ENCODE assay signal across 11 cellular contexts in the genomic region with DNA sequence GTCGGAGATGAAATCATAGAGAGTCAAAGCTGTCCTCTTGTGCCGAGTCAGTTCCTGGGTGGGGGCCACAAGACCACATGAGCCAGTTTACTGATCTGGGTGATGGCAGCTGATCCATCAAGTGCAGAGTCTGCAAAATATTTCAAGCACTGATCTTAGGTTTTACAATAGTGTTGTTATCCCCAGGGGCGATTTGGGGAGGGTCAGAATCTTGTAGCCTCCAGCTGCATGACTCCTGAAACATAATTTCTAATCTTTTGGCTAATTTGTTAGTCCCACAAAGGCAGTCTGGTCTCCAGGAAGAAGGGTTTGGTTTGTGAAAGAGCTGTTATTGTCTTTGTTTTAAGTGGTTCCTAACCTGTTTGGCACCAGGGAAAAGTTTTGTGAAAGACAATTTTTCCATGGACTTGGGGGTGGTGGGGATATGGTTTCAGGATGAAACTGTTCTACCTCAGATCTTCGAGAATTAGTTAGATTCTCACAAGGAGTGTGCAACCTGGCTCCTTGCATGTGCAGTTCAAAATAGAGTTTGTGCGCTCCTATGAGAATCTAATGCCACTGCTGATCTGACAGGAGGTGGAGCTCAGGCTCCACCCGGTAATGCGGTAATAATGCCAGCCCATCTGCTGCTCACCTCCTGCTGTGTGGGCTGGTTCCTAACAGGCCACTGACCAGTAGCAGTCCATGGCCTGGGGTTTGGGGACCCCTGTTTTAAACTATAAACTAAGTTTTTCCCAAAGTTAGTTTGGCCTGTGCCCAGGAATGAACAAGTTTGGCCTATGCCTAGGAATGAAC. TPM values are rescaled to one million over a fixed set of nuclear protein-coding genes. Genes with fewer than 3 reads are reported as not detected.
DNase-seq lines count a peak whose midpoint lies in the region; ATAC-seq and TF ChIP-seq lines count a peak whose summit lies in the region.
"Had no signal": no experiment of that assay in that cellular context is flagged by ENCODE, and none has a peak within 500 bp of the region (broad histone marks: within the 10 kb centered on the region; RNA-seq: fewer than 3 reads in every experiment).

No MANE protein-coding gene starts in this region.

- H3K9me3 ChIP-seq in CD4-positive, alpha-beta memory T cell (ENCODE audit: control insufficient read depth in 1 of 2, low read length in 2 of 2), result no peaks in the 10 kb centered on the region
- H3K9me3 ChIP-seq in Loucy (ENCODE audit: insufficient read depth, low read depth, low read length) (peaks cover 7% of the 10 kb centered on the region; the same call in 1 of the 2 replicates), esophagus (ENCODE audit: control insufficient read depth in 2 of 2, insufficient read depth in 1 of 2, low read depth in 1 of 2, low read length in 1 of 2) (peaks cover 3 to 5% of the 10 kb centered on the region in 2 donors)
- H3K9me3 ChIP-seq in naive thymus-derived CD4-positive, alpha-beta T cell (ENCODE audit: control insufficient read depth in 2 of 3, low read length in 3 of 3), result peaks cover 0 to 18% (median 6%) of the 10 kb centered on the region in 3 experiments

- no peaks in the 10 kb centered on the region for H3K9me2 ChIP-seq in Loucy (replicated peaks; ENCODE audit: low read depth, low read length)

- CTCF ChIA-PET in CD4-positive, alpha-beta memory T cell (lab: Charles Lee; ENCODE audit: partially characterized antibody), result interaction anchor here (0.9 to 3.6 kb wide), 2 partner anchors 29 to 32 kb away, joined by 3 to 19 read pairs; partner anchors contain the start of gene METAP1
- CTCF ChIA-PET in naive thymus-derived CD4-positive, alpha-beta T cell (lab: Charles Lee), result interaction anchor here (1.7 kb wide), 1 partner anchor 30 kb away, joined by 4 read pairs; the partner anchor contains the start of gene METAP1

- no peak overlapping the region for H3K4me3 ChIP-seq in CD4-positive, alpha-beta memory T cell (ENCODE audit: low read length in 2 of 2)
- no peak overlapping the region for H3K4me3 ChIP-seq in Loucy (ENCODE audit: low read length, poor library complexity, severe bottlenecking)
- H3K4me3 ChIP-seq in esophagus (ENCODE audit: low read depth in 1 of 2, low read length in 2 of 2), result no peak overlapping the region
- H3K4me3 ChIP-seq in naive thymus-derived CD4-positive, alpha-beta T cell (ENCODE audit: low read length), result no peak overlapping the region
- H3K4me3 ChIP-seq: right lobe of liver, SJSA1 had no signal

- peaks cover 4% of the 10 kb centered on the region; the same call in 1 of the 2 replicates for H3F3A ChIP-seq in Loucy (ENCODE audit: low read depth)

- no peak for DNase-seq in CD4-positive, alpha-beta memory T cell
- DNase-seq in naive thymus-derived CD4-positive, alpha-beta T cell, result no peak
- DNase-seq in NCI-H2107 treated with DMSO at 0.1 percent for 48 hours (lab: John Stamatoyannopoulos, UW; ENCODE audit: unreplicated experiment), result no peak
- DNase-seq in dermis blood vessel endothelial cell, result no peak
- DNase-seq: activated CD4-positive, alpha-beta T cell treated with anti-CD3 and anti-CD28 coated beads, Interleukin-2, amount 50 U/mL, for 4 hours; right lobe of liver had no signal

- peaks cover 99% of the 10 kb centered on the region for H3K79me2 ChIP-seq in Loucy (ENCODE audit: insufficient read depth, low read length)

- no peaks in the 10 kb centered on the region for H3K27me3 ChIP-seq in CD4-positive, alpha-beta memory T cell (ENCODE audit: insufficient read depth, low read length)
- H3K27me3 ChIP-seq in Loucy (ENCODE audit: insufficient read depth, low read length, poor library complexity, severe bottlenecking) (no peaks in the 10 kb centered on the region), esophagus (ENCODE audit: control insufficient read depth in 1 of 2, insufficient read depth in 2 of 2, low read length in 2 of 2) (no peaks in the 10 kb centered on the region)
- H3K27me3 ChIP-seq in naive thymus-derived CD4-positive, alpha-beta T cell (ENCODE audit: control insufficient read depth in 2 of 2, insufficient read depth in 2 of 2, low read length in 2 of 2), result no peaks in the 10 kb centered on the region
- H3K27me3 ChIP-seq: right lobe of liver, SJSA1 had no signal

- H3K27me3 Mint-ChIP-seq in CD4-positive, alpha-beta memory T cell, result no peaks in the 10 kb centered on the region
- no peaks in the 10 kb centered on the region for H3K27me3 Mint-ChIP-seq in naive thymus-derived CD4-positive, alpha-beta T cell

- 61 to 66% methylated on average over 7 of the region's 7 CpGs for WGBS in esophagus, 2 donors

- no peak overlapping the region for H2AFZ ChIP-seq in Loucy (ENCODE audit: low read length)

- peaks cover 20 to 22% of the 10 kb centered on the region in 2 donors for H3K36me3 Mint-ChIP-seq in CD4-positive, alpha-beta memory T cell
- peaks cover 11 to 39% (median 21%) of the 10 kb centered on the region in 5 donors for H3K36me3 Mint-ChIP-seq in naive thymus-derived CD4-positive, alpha-beta T cell

- no peak for ATAC-seq in naive thymus-derived CD4-positive, alpha-beta T cell
- ATAC-seq in HG02973 (IDR thresholded peaks at IDR 0.05; ENCODE audit: unreplicated experiment) (no peak), GM21381 (IDR thresholded peaks at IDR 0.05; ENCODE audit: unreplicated experiment) (no peak)

- H3K27ac Mint-ChIP-seq in CD4-positive, alpha-beta memory T cell, result peak overlapping the region in 6 of 7 donors; percentile 36 to 78 (median 54)
- H3K27ac Mint-ChIP-seq in naive thymus-derived CD4-positive, alpha-beta T cell, result peak overlapping the region in 7 of 9 donors; percentile 0 to 60 (median 26)

- H4K20me1 ChIP-seq in Loucy (ENCODE audit: insufficient read depth, low read length, poor library complexity, severe bottlenecking), result peaks cover 44% of the 10 kb centered on the region

- H3K36me3 ChIP-seq in CD4-positive, alpha-beta memory T cell (ENCODE audit: insufficient read depth, low read length), result peaks cover 4% of the 10 kb centered on the region
- H3K36me3 ChIP-seq in Loucy (ENCODE audit: insufficient read depth, low read length), result peaks cover 31% of the 10 kb centered on the region; the same call in 1 of the 2 replicates
- H3K36me3 ChIP-seq in esophagus (ENCODE audit: control insufficient read depth in 2 of 2, insufficient read depth in 2 of 2, low read length in 1 of 2), result no peaks in the 10 kb centered on the region
- H3K36me3 ChIP-seq in naive thymus-derived CD4-positive, alpha-beta T cell (ENCODE audit: control insufficient read depth in 2 of 3, insufficient read depth in 3 of 3, low read length in 3 of 3), result peaks cover 0 to 4% (median 0%) of the 10 kb centered on the region in 3 experiments
- H3K36me3 ChIP-seq: right lobe of liver, SJSA1 had no signal

- POLR2A ChIA-PET in CD4-positive, alpha-beta memory T cell (lab: Charles Lee; ENCODE audit: partially characterized antibody), result no interaction called here
- POLR2A ChIA-PET in naive thymus-derived CD4-positive, alpha-beta T cell (lab: Charles Lee), result no interaction called here

- H3K4me1 ChIP-seq in CD4-positive, alpha-beta memory T cell (ENCODE audit: insufficient read depth, low read length), result peaks cover 39% of the 10 kb centered on the region
- H3K4me1 ChIP-seq in Loucy (ENCODE audit: insufficient read depth, low read length, poor library complexity, severe bottlenecking), result peaks cover 27% of the 10 kb centered on the region
- H3K4me1 ChIP-seq in esophagus (ENCODE audit: control insufficient read depth in 2 of 2, insufficient read depth in 2 of 2, low read length in 1 of 2), result peaks cover 0 to 12% of the 10 kb centered on the region in 2 donors
- no peaks in the 10 kb centered on the region for H3K4me1 ChIP-seq in naive thymus-derived CD4-positive, alpha-beta T cell (ENCODE audit: control insufficient read depth in 2 of 2, insufficient read depth in 2 of 2, low read length in 2 of 2)

- TF ChIP-seq CTCF in Loucy (conservative IDR thresholded peaks at IDR 0.05; ENCODE audit: low read length), result 0 out of 2 replicates have a peak, but pooled peaks have one; percentile 25

- peak overlapping the region in 1 of 8 donors; percentile 27 for H3K4me3 Mint-ChIP-seq in CD4-positive, alpha-beta memory T cell
- peak overlapping the region in 1 of 10 donors; percentile 9 for H3K4me3 Mint-ChIP-seq in naive thymus-derived CD4-positive, alpha-beta T cell

- intact Hi-C loops in CD4-positive, alpha-beta memory T cell (cut with micrococcal nuclease), result no loop called here
- intact Hi-C loops in naive thymus-derived CD4-positive, alpha-beta T cell (cut with micrococcal nuclease), result loop anchor here in 1 of 2 donors (1.0 kb wide), 1 partner anchor 32 kb away; no protein-coding TSS in a partner anchor

- H3K9ac ChIP-seq in Loucy (ENCODE audit: low read depth, low read length, poor library complexity, severe bottlenecking), result no peak overlapping the region

- H3K9me3 Mint-ChIP-seq in CD4-positive, alpha-beta memory T cell, result peaks cover 3 to 16% (median 12%) of the 10 kb centered on the region in 8 donors
- peaks cover 3 to 23% (median 11%) of the 10 kb centered on the region in 11 donors for H3K9me3 Mint-ChIP-seq in naive thymus-derived CD4-positive, alpha-beta T cell

- peaks cover 46 to 81% (median 59%) of the 10 kb centered on the region in 4 donors for H3K4me1 Mint-ChIP-seq in CD4-positive, alpha-beta memory T cell
- H3K4me1 Mint-ChIP-seq in naive thymus-derived CD4-positive, alpha-beta T cell, result peaks cover 38 to 86% (median 65%) of the 10 kb centered on the region in 7 donors

- H3K27ac ChIP-seq in CD4-positive, alpha-beta memory T cell (ENCODE audit: low read depth, low read length), result no peak overlapping the region
- peak overlapping the region; percentile 72 to 88 for H3K27ac ChIP-seq in esophagus (ENCODE audit: low read depth in 2 of 2, low read length in 1 of 2)
- no peak overlapping the region for H3K27ac ChIP-seq in naive thymus-derived CD4-positive, alpha-beta T cell (ENCODE audit: low read depth, low read length)
- H3K27ac ChIP-seq: right lobe of liver, SJSA1 had no signal

- peak overlapping the region; percentile 35 for H3K4me2 ChIP-seq in Loucy (ENCODE audit: low read depth, low read length, poor library complexity, severe bottlenecking)

RNA-seq across cellular contexts. Expression of gene METAP1, which starts 29.2 kb away (rescaled TPM):
- 10 to 100 TPM; 36.4 to 36.7 TPM for total RNA-seq in CD4-positive, alpha-beta memory T cell
- polyA plus RNA-seq in CD4-positive, alpha-beta memory T cell, result 10 to 100 TPM; 33.5 to 33.6 TPM
- polyA plus RNA-seq in esophagus, result 10 to 100 TPM; 47.7 to 48.6 TPM
- total RNA-seq in naive thymus-derived CD4-positive, alpha-beta T cell, result 10 to 100 TPM; 29.1 to 50.7 (median 40.2) TPM
- polyA plus RNA-seq in naive thymus-derived CD4-positive, alpha-beta T cell, result 10 to 100 TPM; 26.0 to 30.4 TPM
- total RNA-seq in dermis blood vessel endothelial cell, result 24.7 and 37.3 TPM in 2 replicates

Comparison
In these comparisons a context has a peak if more than half of its experiments do, and no peak if none do; other contexts are left out.
1. H3K27ac ChIP-seq: peak in esophagus (2 of 2); none in CD4-positive, alpha-beta memory T cell (single experiment) and naive thymus-derived CD4-positive, alpha-beta T cell (single experiment).